In genomic region chr7:74191231-74191630, GRCh38 we compare ENCODE assay signal across 24 cellular contexts.
"Had no signal": no experiment of that assay in that cellular context is flagged by ENCODE, and none has a peak within 500 bp of the region (broad histone marks: within the 10 kb centered on the region; RNA-seq: fewer than 3 reads in every experiment).

No MANE protein-coding gene starts in this region.

- H3K27ac ChIP-seq: pancreas, prostate gland, vagina had no signal

- H3K4me3 ChIP-seq: pancreas, prostate gland, vagina had no signal

- H3K27me3 ChIP-seq: pancreas, vagina had no signal

- DNase-seq: activated CD4-positive, alpha-beta memory T cell treated with anti-CD3 and anti-CD28 coated beads for 36 hours; activated CD4-positive, alpha-beta T cell treated with anti-CD3 and anti-CD28 coated beads for 48 hours; activated CD8-positive, alpha-beta memory T cell treated with anti-CD3 and anti-CD28 coated beads, Interleukin-2, amount 50 U/mL, for 4 hours; activated naive CD4-positive, alpha-beta T cell; activated T-cell treated with anti-CD3 and anti-CD28 coated beads, Interleukin-2, amount 50 U/mL, for 1 hour; amniotic stem cell; caudate nucleus; cortex of kidney; hypothalamus; immature natural killer cell; kidney; left colon; mammary epithelial cell; naive B cell; nucleus accumbens; pancreas; retina; stimulated activated CD4-positive, alpha-beta T cell treated with anti-CD3 and anti-CD28 coated beads, Interleukin-2, amount 100 ng/mL, for 48 hours; stimulated activated naive CD4-positive, alpha-beta T cell treated with Interleukin-2 at 50 U/mL for 16 hours had no signal

- ATAC-seq: activated naive CD4-positive, alpha-beta T cell treated with anti-CD3 and anti-CD28 coated beads, Interleukin-2, amount 50 U/mL, for 72 hours; activated T-helper 17 cell treated with anti-CD3 and anti-CD28 coated beads, Interleukin-2, amount 50 U/mL, for 72 hours; left colon; pancreas; SK-N-SH treated with all-trans-retinoic acid at 6 μM for 48 hours had no signal

- H3K9me3 ChIP-seq: pancreas, prostate gland, vagina had no signal
